In genomic region chr15:92981333-92981732, GRCh38 we compare ENCODE assay signal across 19 cellular contexts.
DNase-seq lines count a peak whose midpoint lies in the region; ATAC-seq and TF ChIP-seq lines count a peak whose summit lies in the region.
"Had no signal": no experiment of that assay in that cellular context is flagged by ENCODE, and none has a peak within 500 bp of the region (broad histone marks: within the 10 kb centered on the region; RNA-seq: fewer than 3 reads in every experiment).

No MANE protein-coding gene starts in this region.

- H3K27ac Mint-ChIP-seq in activated T-cell treated with anti-CD3 and anti-CD28 coated beads, Interleukin-2, amount 50 U/mL, for 72 hours: no peak overlapping the region

- H3K4me3 ChIP-seq in gastrocnemius medialis: no peak overlapping the region
- no peak overlapping the region for H3K4me3 ChIP-seq in HAP-1
- H3K4me3 ChIP-seq: dorsolateral prefrontal cortex, MG63, mucosa of descending colon had no signal

- no peaks in the 10 kb centered on the region for H3K27me3 Mint-ChIP-seq in activated T-cell treated with anti-CD3 and anti-CD28 coated beads, Interleukin-2, amount 50 U/mL, for 72 hours (ENCODE audit: low read depth)

- TF ChIP-seq POLR2A in gastrocnemius medialis (IDR thresholded peaks at IDR 0.05): no peak

- POLR2A ChIA-PET in RWPE1 (lab: Yijun Ruan, JAX; ENCODE audit: low non-redundant PET): no interaction called here

- CTCF ChIA-PET in RWPE1 (lab: Yijun Ruan, JAX): interaction anchor here (0.6 to 1.4 kb wide), 2 partner anchors 181 to 184 kb away, joined by 5 to 9 read pairs; no protein-coding TSS in a partner anchor

- no peak overlapping the region for H3K4me3 Mint-ChIP-seq in activated T-cell treated with anti-CD3 and anti-CD28 coated beads, Interleukin-2, amount 50 U/mL, for 72 hours

- H3K9me3 ChIP-seq in gastrocnemius medialis: no peaks in the 10 kb centered on the region
- no peaks in the 10 kb centered on the region for H3K9me3 ChIP-seq in HAP-1
- H3K9me3 ChIP-seq: MG63, mucosa of descending colon, neutrophil had no signal

- peaks cover 0 to 81% of the 10 kb centered on the region in 2 donors for H3K36me3 ChIP-seq in gastrocnemius medialis
- peaks cover 72% of the 10 kb centered on the region for H3K36me3 ChIP-seq in HAP-1 (replicated peaks)

- intact Hi-C loops in gastrocnemius medialis (cut with DNase I; ENCODE audit: low total_unique reads): no loop called here

- H3K27ac ChIP-seq in RWPE1 (no peak overlapping the region), epithelial cell of prostate (peak overlapping the region; percentile 86), gastrocnemius medialis (peak overlapping the region; percentile 78 to 92 (median 90))

- in situ Hi-C loops in gastrocnemius medialis (cut with MboI; ENCODE audit: low sequenced_read_pairs in 4 of 4) (no loop called here), HAP-1 (cut with MboI; ENCODE audit: low sequenced_read_pairs) (no loop called here)

- peaks cover 15 to 30% of the 10 kb centered on the region in 2 donors for H3K36me3 Mint-ChIP-seq in activated T-cell treated with anti-CD3 and anti-CD28 coated beads, Interleukin-2, amount 50 U/mL, for 72 hours (ENCODE audit: insufficient read depth in 2 of 2)

- H3K4me1 Mint-ChIP-seq in activated T-cell treated with anti-CD3 and anti-CD28 coated beads, Interleukin-2, amount 50 U/mL, for 72 hours (ENCODE audit: low read depth): no peaks in the 10 kb centered on the region

- H3K9me3 Mint-ChIP-seq in activated T-cell treated with anti-CD3 and anti-CD28 coated beads, Interleukin-2, amount 50 U/mL, for 72 hours: no peaks in the 10 kb centered on the region

- H3K27me3 ChIP-seq in gastrocnemius medialis: no peaks in the 10 kb centered on the region
- no peaks in the 10 kb centered on the region for H3K27me3 ChIP-seq in HAP-1 (ENCODE audit: low read depth)
- H3K27me3 ChIP-seq: dorsolateral prefrontal cortex, MG63, neutrophil had no signal

- no peak for DNase-seq in activated T-cell treated with anti-CD3 and anti-CD28 coated beads, Interleukin-2, amount 50 U/mL, for 72 hours
- DNase-seq in activated T-cell treated with anti-CD3 and anti-CD28 coated beads for 4 hours (no peak), RWPE1 (ENCODE audit: low spot score) (peak; percentile 82), epithelial cell of prostate (ENCODE audit: low read depth, low spot score) (peak; percentile 82), gastrocnemius medialis (no peak), C1 segment of cervical spinal cord (lab: John Stamatoyannopoulos, UW) (no peak), SHP77 (lab: John Stamatoyannopoulos, UW) (no peak), HAP-1 (ENCODE audit: low spot score in 2 of 2) (no peak)
- DNase-seq: dorsolateral prefrontal cortex; hypothalamus; MG63; mucosa of descending colon; NCI-H1694 treated with DMSO at 0.1 percent for 48 hours; NCI-H2227 treated with DMSO at 0.1 percent for 48 hours; NK-92 treated with Interleukin-12 subunit alpha and Interleukin-12 subunit beta, amount 100 ng/mL, for 24 hours; stimulated activated CD4-positive, alpha-beta T cell treated with anti-CD3 and anti-CD28 coated beads, Interleukin-1b, Interleukin-23, amount 100 ng/mL, for 48 hours; T-helper 2 cell had no signal

- H3K4me1 ChIP-seq in gastrocnemius medialis (peaks cover 51 to 61% of the 10 kb centered on the region in 2 donors), HAP-1 (no peaks in the 10 kb centered on the region)

- ATAC-seq in activated T-cell treated with anti-CD3 and anti-CD28 coated beads, Interleukin-2, amount 50 U/mL, for 72 hours (replicated peaks in 1 of 2): peak; percentile 54 to 84
- ATAC-seq in gastrocnemius medialis: no peak
- ATAC-seq: mucosa of descending colon, sciatic nerve had no signal

- TF ChIP-seq CTCF in RWPE1 (conservative IDR thresholded peaks at IDR 0.05; ENCODE audit: low read depth): no peak
- TF ChIP-seq CTCF in gastrocnemius medialis (IDR thresholded peaks at IDR 0.05 in 4 of 5, conservative IDR thresholded peaks at IDR 0.05 in 1 of 5): no peak

Comparison
In these comparisons a context has a peak if more than half of its experiments do, and no peak if none do; other contexts are left out.
1. ATAC-seq: peak in activated T-cell treated with anti-CD3 and anti-CD28 coated beads, Interleukin-2, amount 50 U/mL, for 72 hours (2 of 2); none in gastrocnemius medialis (0 of 2).
2. DNase-seq: peak in RWPE1 (single experiment) and epithelial cell of prostate (single experiment); none in activated T-cell treated with anti-CD3 and anti-CD28 coated beads, Interleukin-2, amount 50 U/mL, for 72 hours (0 of 2), activated T-cell treated with anti-CD3 and anti-CD28 coated beads for 4 hours (single experiment), gastrocnemius medialis (0 of 2), C1 segment of cervical spinal cord (0 of 14), SHP77 (0 of 2) and HAP-1 (0 of 2).